14 cellular contexts compared by ENCODE assay signal in genomic region chr2:28904295-28904694, GRCh38. TPM values are rescaled to one million over a fixed set of nuclear protein-coding genes. Genes with fewer than 3 reads are reported as not detected.
DNase-seq lines count a peak whose midpoint lies in the region; ATAC-seq and TF ChIP-seq lines count a peak whose summit lies in the region.
"Had no signal": no experiment of that assay in that cellular context is flagged by ENCODE, and none has a peak within 500 bp of the region (broad histone marks: within the 10 kb centered on the region; RNA-seq: fewer than 3 reads in every experiment).

No MANE protein-coding gene starts in this region.

- TF ChIP-seq RAD21 in SK-N-SH (IDR thresholded peaks at IDR 0.05; ENCODE audit: low read length), result no peak

- WGBS in SK-N-SH (ENCODE audit: low lambda C conversion rate), result 81% methylated on average over 2 of the region's 2 CpGs

- H3K27ac ChIP-seq in SK-N-SH (ENCODE audit: low read depth in 2 of 2, low read length in 1 of 2) (no peak overlapping the region), osteoblast (ENCODE audit: low read depth, low read length) (peak overlapping the region; percentile 38)
- H3K27ac ChIP-seq: thoracic aorta had no signal

- no peak overlapping the region for H3K9ac ChIP-seq in SK-N-SH

- H2AFZ ChIP-seq in SK-N-SH (ENCODE audit: low read depth) (no peak overlapping the region), osteoblast (ENCODE audit: low read length) (no peak overlapping the region)

- DNase-seq in SK-N-SH (no peak), MV-4-11 (lab: John Stamatoyannopoulos, UW) (peak; percentile 3), epithelial cell of esophagus (ENCODE audit: low read depth) (peak; percentile 62), osteoblast (ENCODE audit: insufficient read length, low spot score, missing footprints) (no peak), NOMO-1 (lab: John Stamatoyannopoulos, UW; ENCODE audit: unreplicated experiment in 2 of 2) (no peak), putamen (ENCODE audit: low spot score) (no peak)
- no peak for DNase-seq in activated naive CD4-positive, alpha-beta T cell treated with anti-CD3 and anti-CD28 coated beads, Interleukin-2, amount 50 U/mL, for 16 hours
- DNase-seq: 8988T; caudate nucleus; NCI-H1092 treated with DMSO at 0.1 percent for 48 hours; NCI-H345; stimulated activated CD4-positive, alpha-beta T cell treated with anti-CD3 and anti-CD28 coated beads, Interleukin-12 subunit alpha, Interleukin-12 subunit beta, amount 100 ng/mL, for 4 hours had no signal

- H3K36me3 ChIP-seq in SK-N-SH (replicated peaks in 1 of 2; ENCODE audit: control insufficient read depth in 1 of 2, insufficient read depth in 2 of 2, low read length in 1 of 2), result peaks cover 49 to 58% of the 10 kb centered on the region in 2 experiments
- peaks cover 43% of the 10 kb centered on the region for H3K36me3 ChIP-seq in osteoblast (ENCODE audit: insufficient read depth, low read length)

- CTCF ChIA-PET in SK-N-SH (lab: Yijun Ruan, JAX), result interaction anchor here (0.6 to 1.5 kb wide), 6 partner anchors 8 to 1127 kb away, joined by 3 to 4 read pairs (median 3); no protein-coding TSS in a partner anchor

- H3K4me3 ChIP-seq in SK-N-SH (ENCODE audit: low read depth in 2 of 2, low read length in 1 of 2) (no peak overlapping the region), epithelial cell of esophagus (ENCODE audit: low read length) (no peak overlapping the region), osteoblast (ENCODE audit: insufficient read depth, low read length) (no peak overlapping the region)
- H3K4me3 ChIP-seq: thoracic aorta had no signal

- H3F3A ChIP-seq in SK-N-SH (replicated peaks; ENCODE audit: insufficient read depth), result peaks cover 9% of the 10 kb centered on the region

- TF ChIP-seq CTCF in SK-N-SH (IDR thresholded peaks at IDR 0.05), result no peak
- TF ChIP-seq CTCF in epithelial cell of esophagus (IDR thresholded peaks at IDR 0.05; ENCODE audit: insufficient read depth, low read depth, low read length, missing control alignments), result no peak
- no peak for TF ChIP-seq CTCF in osteoblast (IDR thresholded peaks at IDR 0.05; ENCODE audit: extremely low read depth, low read depth, low read length)

- POLR2A ChIA-PET in SK-N-SH (lab: Yijun Ruan, JAX), result interaction anchor here (1.6 kb wide), 1 partner anchor 10 kb away, joined by 3 read pairs; the partner anchor contains the start of gene WDR43

- H3K4me1 ChIP-seq in SK-N-SH (ENCODE audit: control insufficient read depth in 1 of 2, insufficient read depth in 2 of 2, low read depth in 1 of 2, low read length in 1 of 2) (no peaks in the 10 kb centered on the region; a peak in 1 of 4 replicates), osteoblast (ENCODE audit: insufficient read depth, low read length) (peaks cover 13% of the 10 kb centered on the region)

- H3K9me2 ChIP-seq in SK-N-SH, result no peaks in the 10 kb centered on the region

- H3K9me3 ChIP-seq in SK-N-SH (no peaks in the 10 kb centered on the region), osteoblast (ENCODE audit: low read depth, low read length) (no peaks in the 10 kb centered on the region)
- H3K9me3 ChIP-seq: thoracic aorta had no signal

- H3K79me2 ChIP-seq in SK-N-SH (ENCODE audit: insufficient read depth) (peaks cover 100% of the 10 kb centered on the region), osteoblast (ENCODE audit: insufficient read depth, low read length) (peaks cover 98% of the 10 kb centered on the region)

- H3K27me3 ChIP-seq in SK-N-SH (ENCODE audit: insufficient read depth) (no peaks in the 10 kb centered on the region), osteoblast (ENCODE audit: insufficient read depth, low read length) (no peaks in the 10 kb centered on the region)

- peak; percentile 54 for ATAC-seq in SK-N-SH treated with all-trans-retinoic acid at 6 μM for 48 hours

- no peak for TF ChIP-seq EP300 in SK-N-SH (IDR thresholded peaks at IDR 0.05; ENCODE audit: borderline replicate concordance in 1 of 2, low read depth in 1 of 2, low read length in 1 of 2)

- no peak overlapping the region for H3K4me2 ChIP-seq in SK-N-SH
- no peak overlapping the region for H3K4me2 ChIP-seq in osteoblast (ENCODE audit: insufficient read depth, low read length)

- peaks cover 89% of the 10 kb centered on the region for H4K20me1 ChIP-seq in SK-N-SH (ENCODE audit: insufficient read depth)
- peaks cover 61% of the 10 kb centered on the region for H4K20me1 ChIP-seq in osteoblast (ENCODE audit: insufficient read depth, low read length)

TF ChIP-seq in SK-N-SH treated with all-trans-retinoic acid at 6 μM for 48 hours, 23 proteins besides CTCF, POLR2A, EP300 and RAD21 (continues in another document):
- TF ChIP-seq ARNTL (CRISPR knock-in tag; IDR thresholded peaks at IDR 0.05; ENCODE audit: borderline replicate concordance, low read depth), result no peak
- no peak for TF ChIP-seq BACH2 (CRISPR knock-in tag; IDR thresholded peaks at IDR 0.05; ENCODE audit: borderline replicate concordance)
- TF ChIP-seq TCF4 (CRISPR knock-in tag; IDR thresholded peaks at IDR 0.05; ENCODE audit: borderline replicate concordance), result no peak
- TF ChIP-seq ZNF70 (CRISPR knock-in tag; IDR thresholded peaks at IDR 0.05), result no peak
- TF ChIP-seq CSRNP3 (CRISPR knock-in tag; IDR thresholded peaks at IDR 0.05), result no peak
- TF ChIP-seq ZFP30 (CRISPR knock-in tag; IDR thresholded peaks at IDR 0.05), result no peak
- no peak for TF ChIP-seq POU6F1 (CRISPR knock-in tag; IDR thresholded peaks at IDR 0.05; ENCODE audit: borderline replicate concordance, low read depth)

TF ChIP-seq in SK-N-SH, 30 proteins besides CTCF, POLR2A, EP300 and RAD21:
- TF ChIP-seq POLR2AphosphoS5 (IDR thresholded peaks at IDR 0.05; ENCODE audit: low read depth, low read length) (no peak), GATA2 (CRISPR knock-in tag; IDR thresholded peaks at IDR 0.05) (no peak), TAF1 (IDR thresholded peaks at IDR 0.05; ENCODE audit: borderline replicate concordance, low read depth, low read length) (no peak), FOXM1 (IDR thresholded peaks at IDR 0.05; ENCODE audit: low read depth) (no peak), GABPA (IDR thresholded peaks at IDR 0.05; ENCODE audit: low read depth) (no peak), EZH2phosphoT487 (IDR thresholded peaks at IDR 0.05; ENCODE audit: borderline replicate concordance, low read depth) (no peak), USF2 (IDR thresholded peaks at IDR 0.05; ENCODE audit: borderline replicate concordance, low read depth, low read length) (no peak), CHD2 (IDR thresholded peaks at IDR 0.05; ENCODE audit: low read length, partially characterized antibody) (no peak)
TF ChIP-seq in SK-N-SH: peak in this region for 0.

RNA-seq across cellular contexts. Expression of gene WDR43, which starts 9.8 kb away (rescaled TPM):
- polyA plus RNA-seq in SK-N-SH (2012; rRNA removed), result 35.1 and 48.5 TPM in 2 replicates
- 50.9 and 56.2 TPM in 2 replicates for polyA plus RNA-seq in SK-N-SH (2012; cell fraction: cytosol; rRNA removed)
- 18.7 and 46.9 TPM in 2 replicates for polyA plus RNA-seq in SK-N-SH (2012; cell fraction: nucleus; rRNA removed)
- 71.6 and 79.3 TPM in 2 replicates for total RNA-seq in osteoblast

RNA-seq across cellular contexts. Expression of gene TRMT61B, which starts 34.2 kb away (rescaled TPM):
- polyA plus RNA-seq in SK-N-SH (2012; rRNA removed), result 11.0 and 11.4 TPM in 2 replicates
- 13.7 and 16.6 TPM in 2 replicates for polyA plus RNA-seq in SK-N-SH (2012; cell fraction: cytosol; rRNA removed)
- polyA plus RNA-seq in SK-N-SH (2012; cell fraction: nucleus; rRNA removed), result 11.6 and 13.2 TPM in 2 replicates
- 9.4 and 18.9 TPM in 2 replicates for total RNA-seq in osteoblast

Comparison
In these comparisons a context has a peak if more than half of its experiments do, and no peak if none do; other contexts are left out.
1. DNase-seq: peak in MV-4-11 (single experiment) and epithelial cell of esophagus (single experiment); none in SK-N-SH (single experiment), osteoblast (single experiment), NOMO-1 (0 of 2), putamen (single experiment) and activated naive CD4-positive, alpha-beta T cell treated with anti-CD3 and anti-CD28 coated beads, Interleukin-2, amount 50 U/mL, for 16 hours (single experiment).